Comparison of ENCODE assay signal across 19 cellular contexts in the genomic region with DNA sequence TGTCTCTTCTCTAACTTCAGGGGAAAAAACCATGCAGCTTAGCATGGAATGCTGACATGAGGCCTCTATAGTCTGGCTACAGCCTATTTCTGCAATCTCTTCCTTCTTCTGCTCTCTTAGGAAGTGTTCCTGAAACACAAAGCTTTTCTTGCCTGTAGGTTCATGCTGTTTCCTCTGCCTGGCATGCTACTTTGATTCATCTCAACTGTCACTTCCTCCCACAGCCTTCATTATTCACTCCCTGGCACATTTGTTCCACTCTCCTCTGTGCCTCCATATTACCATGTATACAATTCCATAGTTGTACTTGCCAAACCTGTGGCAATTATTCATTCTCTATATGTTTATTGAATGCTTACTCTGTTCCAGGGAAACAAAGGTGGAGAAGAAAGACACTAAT.
A peak's percentile ranks its signal among the peaks of the same experiment; 100 is the strongest.
DNase-seq lines count a peak whose midpoint lies in the region; FAIRE-seq and TF ChIP-seq lines count a peak whose summit lies in the region.
"Had no signal": no experiment of that assay in that cellular context is flagged by ENCODE, and none has a peak within 500 bp of the region (broad histone marks: within the 10 kb centered on the region; RNA-seq: fewer than 3 reads in every experiment).

No MANE protein-coding gene starts in this region.

- no peak overlapping the region for H3K4me3 ChIP-seq in epithelial cell of esophagus (ENCODE audit: low read length)
- H3K4me3 ChIP-seq: GM23248 had no signal

- FAIRE-seq in frontal cortex (lab: Jason Lieb, UNC) = no peak
- FAIRE-seq: D721Med, G401.6, GM12891, H54 had no signal

- TF ChIP-seq CTCF in epithelial cell of esophagus (IDR thresholded peaks at IDR 0.05; ENCODE audit: insufficient read depth, low read depth, low read length, missing control alignments) = no peak

- DNase-seq in NCI-H748 (lab: John Stamatoyannopoulos, UW; ENCODE audit: unreplicated experiment) (peak; percentile 23), NCI-H748 treated with DMSO at 0.1 percent for 48 hours (lab: John Stamatoyannopoulos, UW) (no peak), Kasumi-1 (lab: John Stamatoyannopoulos, UW) (peak; percentile 7 to 16), epithelial cell of esophagus (ENCODE audit: low read depth) (peak; percentile 8), putamen (ENCODE audit: low spot score) (peak; percentile 26), activated gamma-delta T cell (lab: John Stamatoyannopoulos, UW) (no peak), hippocampal formation (lab: John Stamatoyannopoulos, UW) (no peak), frontal cortex (ENCODE audit: low spot score in 2 of 2) (no peak)
- DNase-seq: ACHN; BE2C; CD4-positive, alpha-beta memory T cell; DMS153; DMS79 treated with DMSO at 0.1 percent for 48 hours; EL; GM23248 had no signal

Comparison
In these comparisons a context has a peak if more than half of its experiments do, and no peak if none do; other contexts are left out.
1. DNase-seq: peak in NCI-H748 (single experiment), Kasumi-1 (2 of 2), epithelial cell of esophagus (single experiment) and putamen (single experiment); none in NCI-H748 treated with DMSO at 0.1 percent for 48 hours (single experiment), activated gamma-delta T cell (single experiment), hippocampal formation (0 of 2) and frontal cortex (0 of 2).